ENCODE assay signal across 8 cellular contexts in genomic region chr2:68365087-68365486, GRCh38. TPM values are rescaled to one million over a fixed set of nuclear protein-coding genes. Genes with fewer than 3 reads are reported as not detected.
DNase-seq lines count a peak whose midpoint lies in the region; ATAC-seq and TF ChIP-seq lines count a peak whose summit lies in the region.

Gene PLEK (plus strand): TSS chr2:68365282. CDS start chr2:68365352, 70 bp downstream.

- no peaks in the 10 kb centered on the region for H3K9me3 ChIP-seq in endodermal cell (ENCODE audit: control insufficient read depth, low read length)

- H3K27me3 Mint-ChIP-seq in effector memory CD8-positive, alpha-beta T cell, result no peaks in the 10 kb centered on the region
- no peaks in the 10 kb centered on the region for H3K27me3 Mint-ChIP-seq in activated T-helper 17 cell treated with anti-CD3 and anti-CD28 coated beads, Interleukin-2, amount 50 U/mL, for 72 hours
- H3K27me3 Mint-ChIP-seq in endodermal cell (ENCODE audit: insufficient read depth), result peaks cover 9% of the 10 kb centered on the region

- peaks cover 39% of the 10 kb centered on the region for H3K36me3 Mint-ChIP-seq in effector memory CD8-positive, alpha-beta T cell (ENCODE audit: insufficient read depth)
- H3K36me3 Mint-ChIP-seq in activated T-helper 17 cell treated with anti-CD3 and anti-CD28 coated beads, Interleukin-2, amount 50 U/mL, for 72 hours (ENCODE audit: low read depth), result no peaks in the 10 kb centered on the region
- no peaks in the 10 kb centered on the region for H3K36me3 Mint-ChIP-seq in endodermal cell (ENCODE audit: low read depth)

- WGBS in endodermal cell (ENCODE audit: insufficient coverage in 1 of 2, insufficient read length in 1 of 2), 2 experiments, result 88 to 89% methylated on average over 6 to 7 of the region's 7 CpGs

- ATAC-seq in GM21528 (IDR thresholded peaks at IDR 0.05; ENCODE audit: low FRiP score, unreplicated experiment) (peak; percentile 65), sciatic nerve (peak; percentile 68)
- peak; percentile 59 for ATAC-seq in effector memory CD8-positive, alpha-beta T cell (replicated peaks)
- no peak for ATAC-seq in activated T-helper 17 cell treated with anti-CD3 and anti-CD28 coated beads, Interleukin-2, amount 50 U/mL, for 72 hours (replicated peaks)

- peak within 1 kb of the TSS; percentile 89 for H3K4me3 ChIP-seq in GM12864 (ENCODE audit: low read depth, low read length)
- H3K4me3 ChIP-seq in endodermal cell (ENCODE audit: low read length), result no peak within 1 kb of the TSS

- intact Hi-C loops in sciatic nerve (cut with DNase I), result no loop called here

- H3K9me3 Mint-ChIP-seq in effector memory CD8-positive, alpha-beta T cell, result no peaks in the 10 kb centered on the region
- H3K9me3 Mint-ChIP-seq in activated T-helper 17 cell treated with anti-CD3 and anti-CD28 coated beads, Interleukin-2, amount 50 U/mL, for 72 hours, result peaks cover 3% of the 10 kb centered on the region
- no peaks in the 10 kb centered on the region for H3K9me3 Mint-ChIP-seq in endodermal cell

- no peak within 1 kb of the TSS for H3K27ac ChIP-seq in endodermal cell (ENCODE audit: low read depth, low read length)

- H3K27me3 ChIP-seq in endodermal cell (ENCODE audit: control insufficient read depth, insufficient read depth, low read length, poor library complexity, severe bottlenecking), result no peaks in the 10 kb centered on the region

- peak within 1 kb of the TSS; percentile 99 for H3K27ac Mint-ChIP-seq in effector memory CD8-positive, alpha-beta T cell
- no peak within 1 kb of the TSS for H3K27ac Mint-ChIP-seq in activated T-helper 17 cell treated with anti-CD3 and anti-CD28 coated beads, Interleukin-2, amount 50 U/mL, for 72 hours
- no peak within 1 kb of the TSS for H3K27ac Mint-ChIP-seq in endodermal cell

- no peak for DNase-seq in GM12864 (ENCODE audit: low read depth)
- peak; percentile 97 to 98 for DNase-seq in Kasumi-1 (lab: John Stamatoyannopoulos, UW)
- DNase-seq in effector memory CD8-positive, alpha-beta T cell, result peak in 2 of 3 experiments; percentile 31 to 37
- peak; percentile 65 for DNase-seq in sciatic nerve (ENCODE audit: low spot score)
- no peak for DNase-seq in NCI-H345 (lab: John Stamatoyannopoulos, UW)
- no peak for DNase-seq in endodermal cell

- no peaks in the 10 kb centered on the region for H3K36me3 ChIP-seq in endodermal cell (ENCODE audit: control insufficient read depth, insufficient read depth, low read length)

- no peaks in the 10 kb centered on the region for H3K4me1 ChIP-seq in endodermal cell (ENCODE audit: control insufficient read depth, insufficient read depth, low read length)

- TF ChIP-seq CTCF in GM12864 (IDR thresholded peaks at IDR 0.05; ENCODE audit: low read depth, low read length, missing control alignments), result no peak
- no peak for TF ChIP-seq CTCF in endodermal cell (conservative IDR thresholded peaks at IDR 0.05)

- peak within 1 kb of the TSS; percentile 96 to 99 for H3K4me3 Mint-ChIP-seq in effector memory CD8-positive, alpha-beta T cell
- H3K4me3 Mint-ChIP-seq in activated T-helper 17 cell treated with anti-CD3 and anti-CD28 coated beads, Interleukin-2, amount 50 U/mL, for 72 hours, result no peak within 1 kb of the TSS
- no peak within 1 kb of the TSS for H3K4me3 Mint-ChIP-seq in endodermal cell

- H3K9ac ChIP-seq in endodermal cell (ENCODE audit: extremely low read depth, low read length, poor library complexity, severe bottlenecking), result no peak within 1 kb of the TSS

- H3K4me1 Mint-ChIP-seq in effector memory CD8-positive, alpha-beta T cell (ENCODE audit: low read depth in 2 of 2), result peaks cover 46 to 61% of the 10 kb centered on the region in 2 donors
- peaks cover 9% of the 10 kb centered on the region for H3K4me1 Mint-ChIP-seq in activated T-helper 17 cell treated with anti-CD3 and anti-CD28 coated beads, Interleukin-2, amount 50 U/mL, for 72 hours
- H3K4me1 Mint-ChIP-seq in endodermal cell, result peaks cover 7% of the 10 kb centered on the region

RNA-seq across cellular contexts. Expression of gene PLEK, which starts in this region (rescaled TPM):
- 21.0 TPM for total RNA-seq in sciatic nerve
- 1 to 10 TPM; 1.0 to 2.7 TPM for total RNA-seq in activated T-helper 17 cell treated with anti-CD3 and anti-CD28 coated beads, Interleukin-2, amount 50 U/mL, for 72 hours
- not detected for total RNA-seq in endodermal cell
- polyA plus RNA-seq in endodermal cell (2013, experiment 1 of 2), result not detected
- polyA plus RNA-seq in endodermal cell (2013, experiment 2 of 2), result not detected

Comparison
In these comparisons a context has a peak if more than half of its experiments do, and no peak if none do; other contexts are left out.
1. DNase-seq: peak in Kasumi-1 (2 of 2), effector memory CD8-positive, alpha-beta T cell (2 of 3) and sciatic nerve (single experiment); none in GM12864 (single experiment), NCI-H345 (single experiment) and endodermal cell (single experiment).
2. H3K27ac Mint-ChIP-seq: peak in effector memory CD8-positive, alpha-beta T cell (2 of 2); none in activated T-helper 17 cell treated with anti-CD3 and anti-CD28 coated beads, Interleukin-2, amount 50 U/mL, for 72 hours (single experiment) and endodermal cell (single experiment).
3. H3K4me3 Mint-ChIP-seq: peak in effector memory CD8-positive, alpha-beta T cell (2 of 2); none in activated T-helper 17 cell treated with anti-CD3 and anti-CD28 coated beads, Interleukin-2, amount 50 U/mL, for 72 hours (single experiment) and endodermal cell (single experiment).